8 cellular contexts compared by ENCODE assay signal in the genomic region with DNA sequence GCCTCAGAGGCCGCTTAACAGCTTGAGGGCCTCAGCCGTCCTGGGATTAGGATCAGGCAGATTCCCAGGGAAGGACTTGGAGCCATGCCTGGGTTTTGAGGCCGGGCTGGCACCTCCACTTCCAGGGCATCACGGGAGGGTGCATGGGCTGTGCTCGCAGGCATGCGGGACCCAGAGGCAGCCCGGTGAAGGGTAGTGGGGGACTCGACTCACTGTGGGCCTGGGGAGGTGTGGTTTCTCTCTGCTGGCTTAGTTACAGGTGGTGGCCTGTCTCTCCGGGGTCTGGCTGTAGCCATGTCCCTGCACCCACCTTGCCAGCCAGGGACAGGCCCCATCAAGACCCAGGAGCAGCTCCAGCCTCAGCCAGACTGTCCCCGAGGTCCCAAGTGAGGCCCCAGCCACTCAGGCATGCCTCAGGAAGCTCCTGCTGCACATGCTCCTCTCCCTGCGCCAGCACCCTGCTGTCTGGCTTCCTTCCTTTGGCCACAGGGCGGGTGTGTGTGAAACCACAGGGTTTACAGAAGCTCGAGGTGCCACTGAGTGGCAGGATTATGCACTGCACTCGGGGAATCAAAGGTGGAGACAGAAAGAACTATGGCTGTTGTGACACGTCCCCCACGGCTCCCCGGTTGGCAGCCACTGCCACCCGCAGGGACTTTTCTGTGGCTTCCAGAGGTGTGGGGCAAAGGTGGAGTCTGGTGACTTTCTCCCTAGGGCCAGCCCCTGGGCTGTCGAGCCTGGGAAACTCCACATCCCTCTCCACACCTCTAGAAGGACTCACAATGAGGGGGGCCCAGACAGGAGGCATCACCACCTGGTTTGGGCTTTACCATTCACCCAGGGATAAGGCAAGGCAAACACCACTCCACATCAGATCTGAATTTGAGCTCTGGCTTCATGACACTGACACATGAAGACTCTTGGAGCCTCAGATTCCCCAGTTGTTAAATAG. TPM values are rescaled to one million over a fixed set of nuclear protein-coding genes. Genes with fewer than 3 reads are reported as not detected.
DNase-seq lines count a peak whose midpoint lies in the region; ATAC-seq and TF ChIP-seq lines count a peak whose summit lies in the region.

No MANE protein-coding gene starts in this region.

- POLR2A ChIA-PET in HEK293T (lab: Yijun Ruan, JAX) = interaction anchor here (0.6 kb wide), 1 partner anchor 8 kb away, joined by 3 read pairs; no protein-coding TSS in a partner anchor

- no peak overlapping the region for H3K4me3 Mint-ChIP-seq in type B pancreatic cell

- no peak for TF ChIP-seq POLR2A in gastroesophageal sphincter (IDR thresholded peaks at IDR 0.05)

- H3K27me3 ChIP-seq in gastroesophageal sphincter = peaks cover 60% of the 10 kb centered on the region
- H3K27me3 ChIP-seq in parathyroid adenoma (ENCODE audit: control insufficient read depth, insufficient read depth, low read length) = no peaks in the 10 kb centered on the region

- H3K27ac ChIP-seq in gastroesophageal sphincter (peak overlapping the region in 1 of 4 donors; percentile 51), parathyroid adenoma (no peak overlapping the region)

- DNase-seq in GM04504 (ENCODE audit: low read depth) = peak; percentile 70
- peak; percentile 92 for DNase-seq in HEK293T (ENCODE audit: extremely low spot score)
- DNase-seq in MV-4-11 (lab: John Stamatoyannopoulos, UW) = peak; percentile 90
- DNase-seq in SK-N-DZ (ENCODE audit: low spot score) = peak; percentile 87
- peak; percentile 32 to 69 (median 60) for DNase-seq in activated naive CD4-positive, alpha-beta T cell (lab: John Stamatoyannopoulos, UW)
- DNase-seq in type B pancreatic cell (ENCODE audit: extremely low spot score, unreplicated experiment) = no peak

- no peak overlapping the region for H3K27ac Mint-ChIP-seq in type B pancreatic cell

- no peaks in the 10 kb centered on the region for H3K9me3 Mint-ChIP-seq in type B pancreatic cell

- TF ChIP-seq CTCF in gastroesophageal sphincter (IDR thresholded peaks at IDR 0.05) (peak in 3 of 4 experiments; percentile 83 to 90 (median 88)), parathyroid adenoma (IDR thresholded peaks at IDR 0.05) (peak; percentile 94), type B pancreatic cell (conservative IDR thresholded peaks at IDR 0.05) (peak; percentile 75)

- H3K4me3 ChIP-seq in gastroesophageal sphincter (no peak overlapping the region), parathyroid adenoma (ENCODE audit: low read depth, low read length) (no peak overlapping the region)

- no peaks in the 10 kb centered on the region for H3K4me1 Mint-ChIP-seq in type B pancreatic cell (ENCODE audit: unreplicated experiment)

- H3K36me3 ChIP-seq in gastroesophageal sphincter (no peaks in the 10 kb centered on the region), parathyroid adenoma (ENCODE audit: control insufficient read depth, insufficient read depth, low read length) (no peaks in the 10 kb centered on the region)

- H3K9me3 ChIP-seq in gastroesophageal sphincter = no peaks in the 10 kb centered on the region
- no peaks in the 10 kb centered on the region for H3K9me3 ChIP-seq in parathyroid adenoma (ENCODE audit: control insufficient read depth, low read length)

- peak; percentile 92 for ATAC-seq in gastroesophageal sphincter

- H3K79me2 ChIP-seq in parathyroid adenoma = no peaks in the 10 kb centered on the region

- H3K4me1 ChIP-seq in gastroesophageal sphincter (peaks cover 4 to 15% (median 8%) of the 10 kb centered on the region in 3 donors), parathyroid adenoma (peaks cover 7% of the 10 kb centered on the region)

- peak overlapping the region; percentile 85 for H2AFZ ChIP-seq in parathyroid adenoma

- H3K36me3 Mint-ChIP-seq in type B pancreatic cell = no peaks in the 10 kb centered on the region

- H3K4me2 ChIP-seq in parathyroid adenoma (ENCODE audit: low read length) = no peak overlapping the region

- H3K27me3 Mint-ChIP-seq in type B pancreatic cell = peaks cover 50% of the 10 kb centered on the region

- WGBS in gastroesophageal sphincter (ENCODE audit: low coverage in 1 of 2), 2 donors = 20 to 28% methylated on average over 1 to 2 of the region's 19 CpGs

- TF ChIP-seq EP300 in gastroesophageal sphincter (IDR thresholded peaks at IDR 0.05) = no peak

- CTCF ChIA-PET in HEK293T (lab: Yijun Ruan, JAX) = interaction anchor here (0.6 to 3.3 kb wide), 12 partner anchors 8 to 173 kb away, joined by 3 to 15 read pairs (median 4); no protein-coding TSS in a partner anchor

- H3K9ac ChIP-seq in parathyroid adenoma = no peak overlapping the region

TF ChIP-seq in HEK293T, 16 proteins besides CTCF, POLR2A, EP300 and RAD21:
- TF ChIP-seq FOXA1 (IDR thresholded peaks at IDR 0.05) (no peak), PKNOX1 (IDR thresholded peaks at IDR 0.05) (peak; percentile 78)

RNA-seq across cellular contexts. Expression of gene GOLGA7B, which starts 19.7 kb away (rescaled TPM):
- polyA plus RNA-seq in SK-N-DZ (2014; cell fraction: cytosol; rRNA removed) = 0.10 and 0.18 TPM in 2 replicates
- 0.40 and 1.0 TPM in 2 replicates for polyA plus RNA-seq in SK-N-DZ (2014; cell fraction: nucleus; rRNA removed)
- total RNA-seq in gastroesophageal sphincter (under 1 TPM; 0.08 to 0.40 (median 0.23) TPM), type B pancreatic cell (ENCODE audit: low replicate concordance) (0.41 and 0.52 TPM in 2 replicates)
